ENCODE assay signal across 1 cellular context in the genomic region with DNA sequence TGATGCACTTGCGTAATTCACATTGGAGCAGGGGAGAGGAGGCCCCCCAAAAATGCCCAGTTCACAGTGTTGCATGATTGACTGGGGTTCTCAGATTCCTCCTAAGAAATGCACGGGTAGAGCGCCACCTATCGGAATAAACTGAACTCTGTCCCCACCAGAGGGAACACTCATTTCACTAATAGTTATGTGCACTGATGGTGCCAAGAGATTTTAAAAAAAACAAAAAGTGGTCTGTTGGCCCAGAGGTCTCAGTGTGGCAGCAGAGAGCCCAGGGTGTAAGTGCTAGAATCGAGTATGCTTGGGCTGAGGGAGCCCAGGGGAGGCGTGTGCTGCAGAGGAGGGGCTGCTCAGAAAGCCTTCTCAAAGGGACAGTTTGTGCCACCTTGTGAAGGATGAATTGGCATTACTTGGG.
TF ChIP-seq lines count a peak whose summit lies in the region.

No MANE protein-coding gene starts in this region.

TF ChIP-seq in GM12878, 131 proteins besides CTCF, POLR2A, EP300 and RAD21 (continued from another document):
- TF ChIP-seq, protein P1, sequence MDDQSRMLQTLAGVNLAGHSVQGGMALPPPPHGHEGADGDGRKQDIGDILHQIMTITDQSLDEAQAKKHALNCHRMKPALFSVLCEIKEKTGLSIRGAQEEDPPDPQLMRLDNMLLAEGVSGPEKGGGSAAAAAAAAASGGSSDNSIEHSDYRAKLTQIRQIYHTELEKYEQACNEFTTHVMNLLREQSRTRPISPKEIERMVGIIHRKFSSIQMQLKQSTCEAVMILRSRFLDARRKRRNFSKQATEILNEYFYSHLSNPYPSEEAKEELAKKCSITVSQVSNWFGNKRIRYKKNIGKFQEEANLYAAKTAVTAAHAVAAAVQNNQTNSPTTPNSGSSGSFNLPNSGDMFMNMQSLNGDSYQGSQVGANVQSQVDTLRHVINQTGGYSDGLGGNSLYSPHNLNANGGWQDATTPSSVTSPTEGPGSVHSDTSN (IDR thresholded peaks at IDR 0.05; ENCODE audit: insufficient replicate concordance, low read depth, low read length) = peak; percentile 31
- TF ChIP-seq YBX1 (IDR thresholded peaks at IDR 0.05) (no peak), SMC3 (IDR thresholded peaks at IDR 0.05; ENCODE audit: borderline replicate concordance, low read length) (peak; percentile 57; the same call in 1 of the 2 replicates)
TF ChIP-seq in GM12878: peak in this region for 4.
